ENCODE assay signal across 8 cellular contexts in the genomic region with DNA sequence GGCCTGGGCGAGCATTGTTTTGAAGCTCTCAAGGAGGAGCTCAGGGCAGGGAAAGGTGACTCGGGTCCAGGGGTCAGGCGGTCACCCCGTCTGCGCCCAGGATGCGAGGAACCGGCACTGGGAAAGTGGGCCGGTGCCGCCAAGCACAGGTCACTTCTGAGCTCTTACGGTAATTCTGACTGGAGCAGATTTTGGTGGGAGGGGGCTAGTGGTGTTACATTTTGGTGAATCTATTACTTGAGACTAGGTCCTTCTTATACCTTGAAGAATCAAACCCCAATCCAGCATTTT. TPM values are rescaled to one million over a fixed set of nuclear protein-coding genes. Genes with fewer than 3 reads are reported as not detected.
DNase-seq lines count a peak whose midpoint lies in the region; ATAC-seq and TF ChIP-seq lines count a peak whose summit lies in the region.

No MANE protein-coding gene starts in this region.

- H3K36me3 ChIP-seq in WERI-Rb-1 (peaks cover 3% of the 10 kb centered on the region; the same call in 1 of the 2 replicates), heart right ventricle (peaks cover 0 to 13% (median 0%) of the 10 kb centered on the region in 9 donors), skeletal muscle tissue (ENCODE audit: control insufficient read depth in 3 of 3, insufficient read depth in 3 of 3, low read length in 3 of 3) (peaks cover 0 to under 1% (median 0%) of the 10 kb centered on the region in 3 donors)

- no peak for DNase-seq in activated CD8-positive, alpha-beta memory T cell treated with anti-CD3 and anti-CD28 coated beads, Interleukin-2, amount 10 ng/mL, durations not matched to agents 7 days and 5 days
- DNase-seq in activated CD8-positive, alpha-beta memory T cell treated with anti-CD3 and anti-CD28 coated beads, Interleukin-2, amount 50 U/mL, for 4 hours: no peak
- no peak for DNase-seq in WERI-Rb-1
- no peak for DNase-seq in heart right ventricle
- DNase-seq in dermis blood vessel endothelial cell: no peak
- no peak for DNase-seq in DMS79 treated with DMSO at 0.1 percent for 48 hours (lab: John Stamatoyannopoulos, UW)
- DNase-seq in effector CD4-positive, alpha-beta T cell: no peak

- TF ChIP-seq CTCF in WERI-Rb-1 (IDR thresholded peaks at IDR 0.05; ENCODE audit: low read depth, low read length) (no peak), heart right ventricle (IDR thresholded peaks at IDR 0.05) (no peak)

- WGBS in heart right ventricle, 2 donors: 1% methylated on average over 10 of the region's 10 CpGs

- CTCF ChIA-PET in activated CD8-positive, alpha-beta memory T cell treated with anti-CD3 and anti-CD28 coated beads, Interleukin-2, amount 10 ng/mL, durations not matched to agents 7 days and 5 days (lab: Charles Lee): interaction anchor here (0.6 to 1.3 kb wide), 5 partner anchors 11 to 137 kb away, joined by 3 to 6 read pairs (median 3); no protein-coding TSS in a partner anchor

- H3K27me3 ChIP-seq in WERI-Rb-1 (ENCODE audit: insufficient read depth, low read depth, severe bottlenecking) (no peaks in the 10 kb centered on the region), heart right ventricle (no peaks in the 10 kb centered on the region), skeletal muscle tissue (ENCODE audit: control insufficient read depth in 3 of 3, insufficient read depth in 3 of 3, low read length in 3 of 3) (no peaks in the 10 kb centered on the region)

- peak overlapping the region; percentile 82 for H3K4me3 Mint-ChIP-seq in activated CD8-positive, alpha-beta memory T cell treated with anti-CD3 and anti-CD28 coated beads, Interleukin-2, amount 10 ng/mL, durations not matched to agents 7 days and 5 days

- H3K9me3 ChIP-seq in WERI-Rb-1 (ENCODE audit: severe bottlenecking) (no peaks in the 10 kb centered on the region), heart right ventricle (no peaks in the 10 kb centered on the region), skeletal muscle tissue (ENCODE audit: control insufficient read depth in 3 of 3, low read length in 3 of 3) (no peaks in the 10 kb centered on the region)

- H3K27me3 Mint-ChIP-seq in activated CD8-positive, alpha-beta memory T cell treated with anti-CD3 and anti-CD28 coated beads, Interleukin-2, amount 10 ng/mL, durations not matched to agents 7 days and 5 days: peaks cover 8% of the 10 kb centered on the region

- peaks cover 0 to 46% (median 41%) of the 10 kb centered on the region in 9 donors for H3K4me1 ChIP-seq in heart right ventricle
- peaks cover 17 to 32% (median 22%) of the 10 kb centered on the region in 3 donors for H3K4me1 ChIP-seq in skeletal muscle tissue (ENCODE audit: control insufficient read depth in 3 of 3, insufficient read depth in 3 of 3, low read length in 3 of 3)

- intact Hi-C loops in heart right ventricle (cut with DNase I): loop anchor here in 2 of 10 donors (5.0 to 10.0 kb wide), 2 partner anchors 40 to 333 kb away; a partner anchor contains a TSS

- H3K4me3 ChIP-seq in WERI-Rb-1 (ENCODE audit: low read depth, low read length) (peak overlapping the region; percentile 99), heart right ventricle (peak overlapping the region; percentile 55 to 97 (median 94)), skeletal muscle tissue (ENCODE audit: low read length in 3 of 3) (peak overlapping the region; percentile 85 to 98 (median 89))

- no peaks in the 10 kb centered on the region for H3K9me3 Mint-ChIP-seq in activated CD8-positive, alpha-beta memory T cell treated with anti-CD3 and anti-CD28 coated beads, Interleukin-2, amount 10 ng/mL, durations not matched to agents 7 days and 5 days (ENCODE audit: low read depth)

- H3K36me3 Mint-ChIP-seq in activated CD8-positive, alpha-beta memory T cell treated with anti-CD3 and anti-CD28 coated beads, Interleukin-2, amount 10 ng/mL, durations not matched to agents 7 days and 5 days: peaks cover 4% of the 10 kb centered on the region

- H3K27ac Mint-ChIP-seq in activated CD8-positive, alpha-beta memory T cell treated with anti-CD3 and anti-CD28 coated beads, Interleukin-2, amount 10 ng/mL, durations not matched to agents 7 days and 5 days: peak overlapping the region; percentile 82

- H3K27ac ChIP-seq in WERI-Rb-1 (peak overlapping the region; percentile 87), heart right ventricle (peak overlapping the region; percentile 80 to 99 (median 95)), skeletal muscle tissue (ENCODE audit: low read depth, low read length) (peak overlapping the region; percentile 96)

- peak overlapping the region; percentile 89 to 99 (median 97) for H3K9ac ChIP-seq in skeletal muscle tissue (ENCODE audit: low read depth in 1 of 3, low read length in 3 of 3)

- peaks cover 24% of the 10 kb centered on the region for H3K4me1 Mint-ChIP-seq in activated CD8-positive, alpha-beta memory T cell treated with anti-CD3 and anti-CD28 coated beads, Interleukin-2, amount 10 ng/mL, durations not matched to agents 7 days and 5 days

- no peak for ATAC-seq in activated CD8-positive, alpha-beta memory T cell treated with anti-CD3 and anti-CD28 coated beads, Interleukin-2, amount 10 ng/mL, durations not matched to agents 7 days and 5 days
- ATAC-seq in heart right ventricle: peak in 6 of 8 donors; percentile 14 to 72 (median 55)

RNA-seq across cellular contexts. Expression of a gene that starts 0.6 kb away (rescaled TPM):
- total RNA-seq in activated CD8-positive, alpha-beta memory T cell treated with anti-CD3 and anti-CD28 coated beads, Interleukin-2, amount 10 ng/mL, durations not matched to agents 7 days and 5 days: 10 to 100 TPM; 19.9 to 21.4 TPM
- total RNA-seq in heart right ventricle (10 to 100 TPM; 17.3 to 50.1 (median 30.2) TPM), skeletal muscle tissue (21.4 TPM), dermis blood vessel endothelial cell (76.1 and 109 TPM in 2 replicates)
- polyA plus RNA-seq in heart right ventricle: 10 to 100 TPM in 1 of 2 donors, 1 to 10 TPM in 1; 9.4 to 13.9 TPM
